In genomic region chr5:1415059-1415425, GRCh38 we compare ENCODE assay signal across 31 cellular contexts. TPM values are rescaled to one million over a fixed set of nuclear protein-coding genes. Genes with fewer than 3 reads are reported as not detected.
DNase-seq lines count a peak whose midpoint lies in the region; ATAC-seq, FAIRE-seq and TF ChIP-seq lines count a peak whose summit lies in the region.
"Had no signal": no experiment of that assay in that cellular context is flagged by ENCODE, and none has a peak within 500 bp of the region (broad histone marks: within the 10 kb centered on the region; RNA-seq: fewer than 3 reads in every experiment).

No MANE protein-coding gene starts in this region.

- H3K27ac ChIP-seq in right lobe of liver (no peak overlapping the region), HepG2 (ENCODE audit: extremely low read length, insufficient read depth, low read length) (no peak overlapping the region), RWPE2 (ENCODE audit: poor library complexity, severe bottlenecking) (no peak overlapping the region), neuronal stem cell (replicated peaks; ENCODE audit: low read length) (no peak overlapping the region)
- H3K27ac ChIP-seq: A549, C4-2B had no signal

- H2AFZ ChIP-seq in HepG2 (ENCODE audit: low read length) (no peak overlapping the region), neuronal stem cell (ENCODE audit: low read length) (no peak overlapping the region)
- H2AFZ ChIP-seq: GM23338 had no signal

- TF ChIP-seq EP300 in HepG2 (IDR thresholded peaks at IDR 0.05; ENCODE audit: low read depth in 2 of 2, low read length in 2 of 2) = no peak
- TF ChIP-seq EP300 in HepG2 (CRISPR knock-in tag; IDR thresholded peaks at IDR 0.05; ENCODE audit: borderline replicate concordance) = no peak

- H3K36me3 ChIP-seq in right lobe of liver (no peaks in the 10 kb centered on the region), HepG2 (replicated peaks in 1 of 2; ENCODE audit: control insufficient read depth in 1 of 2, insufficient read depth in 2 of 2, low read length in 2 of 2) (no peaks in the 10 kb centered on the region), RWPE2 (ENCODE audit: low read depth) (no peaks in the 10 kb centered on the region), neuronal stem cell (replicated peaks in 1 of 2; ENCODE audit: control insufficient read depth in 2 of 2, insufficient read depth in 2 of 2, low read length in 2 of 2) (no peaks in the 10 kb centered on the region)

- peak in 2 of 3 donors; percentile 10 to 18 for DNase-seq in right lobe of liver
- no peak for DNase-seq in HepG2 (ENCODE audit: low spot score)
- DNase-seq in RWPE2 (ENCODE audit: low spot score) = peak; percentile 66
- DNase-seq in neuronal stem cell (ENCODE audit: low spot score) = no peak
- no peak for DNase-seq in frontal cortex (ENCODE audit: low spot score in 2 of 2)
- no peak for DNase-seq in globus pallidus (ENCODE audit: low spot score)
- no peak for DNase-seq in ecto neural progenitor cell (ENCODE audit: low spot score)
- DNase-seq: AML-193; CD8-positive, alpha-beta memory T cell; DMS 273 treated with DMSO at 0.1 percent for 48 hours; DMS79; EL; GDM1; H9; KBM-7; NCI-H1105 treated with DMSO at 0.1 percent for 48 hours; NCI-H146; NCI-H2107; NCI-H446 treated with DMSO at 0.1 percent for 48 hours; NCI-H526; NK-92 treated with Interleukin-12 subunit alpha and Interleukin-12 subunit beta, amount 100 ng/mL, for 24 hours; SHP77 had no signal

- TF ChIP-seq POLR2A in right lobe of liver (IDR thresholded peaks at IDR 0.05) (no peak), HepG2 (IDR thresholded peaks at IDR 0.05; ENCODE audit: insufficient read depth in 1 of 2, low read depth in 2 of 2, low read length in 2 of 2) (no peak)

- no peak overlapping the region for H4K91ac ChIP-seq in neuronal stem cell (ENCODE audit: low read depth, low read length, poor library complexity)

- no peaks in the 10 kb centered on the region for H3K79me2 ChIP-seq in HepG2 (ENCODE audit: insufficient read depth, low read length)

- H3K79me1 ChIP-seq in neuronal stem cell (ENCODE audit: low read depth, low read length) = peaks cover 2% of the 10 kb centered on the region

- no peak for TF ChIP-seq RAD21 in HepG2 (CRISPR knock-in tag; IDR thresholded peaks at IDR 0.05)

- peaks cover 4% of the 10 kb centered on the region; the same call in 1 of the 2 replicates for H4K20me1 ChIP-seq in HepG2 (ENCODE audit: insufficient read depth, low read length)

- no peak overlapping the region for H4K8ac ChIP-seq in neuronal stem cell (ENCODE audit: low read depth, low read length)

- H3K18ac ChIP-seq in neuronal stem cell (ENCODE audit: low read length) = no peak overlapping the region

- in situ Hi-C loops in HepG2 (cut with HindIII; ENCODE audit: extremely low pct_ligation_motif_present, low pct_unique_long_range_greater_than_20kb) = no loop called here

- no peak overlapping the region for H2BK5ac ChIP-seq in neuronal stem cell (ENCODE audit: low read length)

- peak overlapping the region; percentile 60 for H3K23ac ChIP-seq in neuronal stem cell (ENCODE audit: low read depth, low read length, poor library complexity)

- intact Hi-C loops in right lobe of liver (cut with DNase I) = no loop called here
- intact Hi-C loops in HepG2 (cut with micrococcal nuclease; ENCODE audit: unreplicated experiment) = no loop called here

- CTCF ChIA-PET in HepG2 (lab: Yijun Ruan, JAX; ENCODE audit: low intra/inter-chr PET ratio, low total read pairs) = no interaction called here

- POLR2A ChIA-PET in HepG2 (lab: Yijun Ruan, JAX) = no interaction called here

- no peak overlapping the region for H3K9ac ChIP-seq in HepG2 (ENCODE audit: insufficient read depth, low read depth, low read length)
- no peak overlapping the region for H3K9ac ChIP-seq in neuronal stem cell (ENCODE audit: low read depth, low read length, poor library complexity)

- no peak overlapping the region for H3K4ac ChIP-seq in neuronal stem cell (ENCODE audit: low read length)

- no peak overlapping the region for H2BK120ac ChIP-seq in neuronal stem cell (ENCODE audit: low read depth, low read length)

- no peak overlapping the region for H3K4me2 ChIP-seq in HepG2 (ENCODE audit: low read depth, low read length)
- H3K4me2 ChIP-seq in neuronal stem cell (ENCODE audit: insufficient read depth, low read length, poor library complexity, severe bottlenecking) = no peak overlapping the region
- H3K4me2 ChIP-seq: A549, GM23338 had no signal

- no peaks in the 10 kb centered on the region for H3K4me1 ChIP-seq in right lobe of liver
- no peaks in the 10 kb centered on the region for H3K4me1 ChIP-seq in HepG2 (ENCODE audit: insufficient read depth, low read length)
- H3K4me1 ChIP-seq in RWPE2 (ENCODE audit: insufficient read depth, poor library complexity, severe bottlenecking) = no peaks in the 10 kb centered on the region
- H3K4me1 ChIP-seq in neuronal stem cell (ENCODE audit: control insufficient read depth in 2 of 2, insufficient read depth in 1 of 2, low read depth in 1 of 2, low read length in 2 of 2) = no peaks in the 10 kb centered on the region
- H3K4me1 ChIP-seq: A549 had no signal

- H3K27me3 ChIP-seq in right lobe of liver = no peaks in the 10 kb centered on the region
- H3K27me3 ChIP-seq in HepG2 (ENCODE audit: control insufficient read depth in 1 of 2, insufficient read depth in 2 of 2, low read length in 2 of 2) = peaks cover 19 to 46% of the 10 kb centered on the region in 2 experiments
- peaks cover 9% of the 10 kb centered on the region for H3K27me3 ChIP-seq in RWPE2 (ENCODE audit: insufficient read depth, poor library complexity, severe bottlenecking)
- peaks cover 0 to 33% (median 1%) of the 10 kb centered on the region in 3 experiments for H3K27me3 ChIP-seq in neuronal stem cell (ENCODE audit: control insufficient read depth in 3 of 3, insufficient read depth in 3 of 3, low read depth in 1 of 3, low read length in 3 of 3)

- no peak for ATAC-seq in right lobe of liver
- no peak for ATAC-seq in HepG2
- ATAC-seq in RWPE2 (ENCODE audit: low read depth) = 0 out of 3 replicates have a peak, but pooled peaks have one; percentile 9

- H3K9me3 ChIP-seq in right lobe of liver (no peaks in the 10 kb centered on the region), HepG2 (ENCODE audit: low read length) (no peaks in the 10 kb centered on the region), RWPE2 (ENCODE audit: severe bottlenecking) (no peaks in the 10 kb centered on the region), neuronal stem cell (replicated peaks in 1 of 2; ENCODE audit: control insufficient read depth in 2 of 2, insufficient read depth in 1 of 2, low read depth in 1 of 2, low read length in 2 of 2) (peaks cover 0 to 2% of the 10 kb centered on the region in 2 donors)
- H3K9me3 ChIP-seq: A549 had no signal

- H2BK15ac ChIP-seq in neuronal stem cell (ENCODE audit: low read length) = no peak overlapping the region

- H3K14ac ChIP-seq in neuronal stem cell (ENCODE audit: low read length) = no peak overlapping the region

- peak overlapping the region; percentile 46 for H2BK12ac ChIP-seq in neuronal stem cell (ENCODE audit: low read length)

- TF ChIP-seq CTCF in right lobe of liver (IDR thresholded peaks at IDR 0.05) (no peak), HepG2 (CRISPR knock-in tag; IDR thresholded peaks at IDR 0.05) (no peak), RWPE2 (IDR thresholded peaks at IDR 0.05; ENCODE audit: poor library complexity, severe bottlenecking) (no peak)

- H2AK5ac ChIP-seq in neuronal stem cell (ENCODE audit: low read depth, low read length) = no peak overlapping the region

- BruUV-seq in HepG2 (replicated peaks; lab: Mats Ljungman, UMichigan) = no TSS peak

- FAIRE-seq in HepG2 (lab: Jason Lieb, UNC) = no peak
- no peak for FAIRE-seq in frontal cortex (lab: Jason Lieb, UNC)
- FAIRE-seq: A549, GM12878, HTR-8/SVneo had no signal

- no peak overlapping the region for H3K4me3 ChIP-seq in right lobe of liver
- no peak overlapping the region for H3K4me3 ChIP-seq in HepG2 (replicated peaks in 1 of 3; ENCODE audit: insufficient read depth in 1 of 3, low read depth in 2 of 3, low read length in 3 of 3)
- no peak overlapping the region for H3K4me3 ChIP-seq in RWPE2 (ENCODE audit: severe bottlenecking)
- H3K4me3 ChIP-seq in neuronal stem cell (ENCODE audit: low read length in 2 of 2) = no peak overlapping the region
- H3K4me3 ChIP-seq: A549, GM12878, GM23338 had no signal

- 100% methylated on average over 2 of the region's 13 CpGs for WGBS in right lobe of liver (ENCODE audit: insufficient coverage, low coverage, low lambda C conversion rate, missing lambda C conversion rate)
- WGBS in HepG2 (ENCODE audit: low lambda C conversion rate) = 7% methylated on average over 5 of the region's 13 CpGs
- no CpG with 5 or more reads among the region's 13 CpGs for WGBS in neuronal stem cell (ENCODE audit: extremely low coverage in 2 of 2, insufficient read length in 2 of 2, insufficient replicate concordance in 1 of 2), 2 donors

TF ChIP-seq in HepG2, 621 proteins besides CTCF, POLR2A, EP300 and RAD21 (continues in another document):
- TF ChIP-seq STAG1 (CRISPR knock-in tag; IDR thresholded peaks at IDR 0.05) (no peak), CREB1 (IDR thresholded peaks at IDR 0.05) (no peak), CREB1 (CRISPR knock-in tag; IDR thresholded peaks at IDR 0.05) (no peak)

RNA-seq across cellular contexts. Expression of gene SLC6A3, which starts 30.2 kb away (rescaled TPM):
- total RNA-seq in right lobe of liver = not detected
- not detected in 2 replicates for total RNA-seq in HepG2 (2016; rRNA removed; fragmentation: Illumina TruSeq; extraction: Trizol)
- not detected in 2 replicates for total RNA-seq in HepG2 (2016; cell fraction: cytosol; rRNA removed; fragmentation: Illumina TruSeq; extraction: Trizol; ENCODE audit: low read depth)
- total RNA-seq in HepG2 (2016; cell fraction: insoluble cytoplasmic fraction; rRNA removed; fragmentation: Illumina TruSeq; extraction: Trizol) = not detected in 2 replicates
- total RNA-seq in HepG2 (2016; cell fraction: membrane; rRNA removed; fragmentation: Illumina TruSeq; extraction: Trizol) = not detected in 2 replicates
- total RNA-seq in HepG2 (2016; cell fraction: nucleus; rRNA removed; fragmentation: Illumina TruSeq; extraction: Trizol) = not detected in 2 replicates
- 0.01 and 0.12 TPM in 2 replicates for polyA plus RNA-seq in HepG2 (2011; rRNA removed)
- polyA plus RNA-seq in HepG2 (2011; cell fraction: cytosol; rRNA removed) = 0.03 and 0.06 TPM in 2 replicates
- polyA plus RNA-seq in HepG2 (2011; cell fraction: nucleus; rRNA removed) = 0.18 and 0.36 TPM in 2 replicates
- polyA plus RNA-seq in HepG2 (2012) = 0.15 and 0.17 TPM in 2 replicates
- polyA plus RNA-seq in HepG2 (2016; cell fraction: cytosol; fragmentation: Illumina TruSeq; extraction: Trizol; ENCODE audit: low read depth) = not detected in 2 replicates
- polyA plus RNA-seq in HepG2 (2016; cell fraction: insoluble cytoplasmic fraction; fragmentation: Illumina TruSeq; extraction: Trizol; ENCODE audit: low read depth) = not detected in 2 replicates
- polyA plus RNA-seq in HepG2 (2016; cell fraction: membrane; fragmentation: Illumina TruSeq; extraction: Trizol; ENCODE audit: low read depth) = not detected in 2 replicates
- not detected in 2 replicates for polyA plus RNA-seq in HepG2 (2016; cell fraction: nucleus; fragmentation: Illumina TruSeq; extraction: Trizol; ENCODE audit: insufficient read depth, low read depth)
- polyA minus RNA-seq in HepG2 (2011; rRNA and poly(A)+ RNA removed; ENCODE audit: low replicate concordance) = 0.12 and 0.14 TPM in 2 replicates
- not detected in 2 replicates for polyA minus RNA-seq in HepG2 (2011; cell fraction: cytosol; rRNA and poly(A)+ RNA removed)
- polyA minus RNA-seq in HepG2 (2011; cell fraction: nucleus; rRNA and poly(A)+ RNA removed) = 0.12 TPM in 1 of 2 replicates, not detected in the other
- polyA plus RNA-seq in neuronal stem cell (2013, experiment 1 of 2) = 0.26 TPM
- polyA plus RNA-seq in neuronal stem cell (2013, experiment 2 of 2) = 0.15 TPM
- not detected for total RNA-seq in frontal cortex
- total RNA-seq: CD8-positive, alpha-beta memory T cell; GM12878; LHCN-M2; MCF 10A; PC-3; SK-MEL-5 had no signal
- polyA plus RNA-seq: CD8-positive, alpha-beta memory T cell had no signal

Comparison
In these comparisons a context has a peak if more than half of its experiments do, and no peak if none do; other contexts are left out.
1. DNase-seq: peak in right lobe of liver (2 of 3) and RWPE2 (single experiment); none in HepG2 (single experiment), neuronal stem cell (single experiment), frontal cortex (0 of 2), globus pallidus (single experiment) and ecto neural progenitor cell (single experiment).